In genomic region chr17:30780343-30780742, GRCh38 we compare ENCODE assay signal across 2 cellular contexts.
TF ChIP-seq lines count a peak whose summit lies in the region.

No MANE protein-coding gene starts in this region.

TF ChIP-seq in WTC11, 78 proteins besides CTCF, POLR2A, EP300 and RAD21:
- no peak for TF ChIP-seq NR3C1 (CRISPR knock-in tag; conservative IDR thresholded peaks at IDR 0.05; ENCODE audit: low read depth)
- no peak for TF ChIP-seq JAZF1 (CRISPR knock-in tag; IDR thresholded peaks at IDR 0.05)
- no peak for TF ChIP-seq NFYB (CRISPR knock-in tag; conservative IDR thresholded peaks at IDR 0.05; ENCODE audit: low read depth)

TF ChIP-seq in H1, 55 proteins besides CTCF, POLR2A, EP300 and RAD21:
- TF ChIP-seq EZH2 (IDR thresholded peaks at IDR 0.05; ENCODE audit: low read depth, low read length, severe bottlenecking) = no peak
- TF ChIP-seq POLR2AphosphoS5 (IDR thresholded peaks at IDR 0.05; ENCODE audit: low read depth, low read length) = peak; percentile 27
TF ChIP-seq in H1: peak in this region for 1.
